In the genomic region with DNA sequence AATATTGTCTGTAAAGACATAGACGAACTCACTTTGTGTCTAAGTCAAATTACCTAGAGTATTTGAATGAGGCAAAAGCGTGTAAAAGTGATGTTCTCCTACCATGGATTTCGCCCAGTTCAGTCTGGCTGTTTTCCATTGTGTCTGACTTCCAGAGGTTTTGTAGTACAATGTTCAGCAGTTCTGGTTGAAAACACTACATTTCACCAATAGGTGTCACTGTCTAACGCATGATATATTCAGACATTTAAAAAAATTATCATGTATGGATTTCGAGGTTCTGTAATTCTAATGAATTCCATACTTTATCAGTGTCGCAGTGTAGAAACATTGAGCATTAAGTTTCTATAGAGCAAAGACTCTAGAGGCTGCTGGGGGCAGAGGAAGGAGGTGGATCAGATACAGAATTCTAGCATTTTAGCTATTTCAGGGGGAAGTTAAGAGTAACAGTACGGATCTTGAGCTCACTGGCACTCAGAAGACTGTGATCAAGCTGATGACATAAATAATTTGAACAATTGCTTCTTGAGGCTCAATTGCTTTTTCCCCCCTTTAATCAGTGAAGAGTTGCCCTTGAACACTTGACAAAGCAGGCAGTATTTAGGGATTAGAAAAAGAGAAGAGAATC, we compare ENCODE assay signal across 9 cellular contexts.
A peak's percentile ranks its signal among the peaks of the same experiment; 100 is the strongest.
DNase-seq lines count a peak whose midpoint lies in the region; ATAC-seq, FAIRE-seq and TF ChIP-seq lines count a peak whose summit lies in the region.
"Had no signal": no experiment of that assay in that cellular context is flagged by ENCODE, and none has a peak within 500 bp of the region (broad histone marks: within the 10 kb centered on the region; RNA-seq: fewer than 3 reads in every experiment).

No MANE protein-coding gene starts in this region.

- no TSS peak for BruUV-seq in GM12878 (replicated peaks; lab: Mats Ljungman, UMichigan)

- intact Hi-C loops in GM12878 (cut with micrococcal nuclease; ENCODE audit: unreplicated experiment) = loop anchor here (1.0 to 5.0 kb wide), 3 partner anchors 144 to 696 kb away; no protein-coding TSS in a partner anchor

- no peaks in the 10 kb centered on the region for H3F3A ChIP-seq in GM23338 (replicated peaks; ENCODE audit: low read depth)

- H3K4me2 ChIP-seq in GM23338 (no peak overlapping the region), GM12878 (ENCODE audit: control insufficient read depth, insufficient read depth) (no peak overlapping the region)

- CTCF ChIA-PET in GM12878 (lab: Yijun Ruan, JAX) = interaction anchor here (0.6 to 4.6 kb wide), 40 partner anchors 8 to 1106 kb away, joined by 3 to 46 read pairs (median 5); partner anchors contain the start of gene ARID5B

- FAIRE-seq in GM12878 (lab: Jason Lieb, UNC) = peak; percentile 71

- TF ChIP-seq EP300 in GM12878 (IDR thresholded peaks at IDR 0.05; ENCODE audit: borderline replicate concordance in 1 of 2, control insufficient read depth in 1 of 2, low read depth in 2 of 2, low read length in 2 of 2) = no peak

- RAD21 ChIA-PET in GM12878 (lab: Charles Lee; ENCODE audit: unreplicated experiment) = interaction anchor here (0.6 to 2.2 kb wide), 19 partner anchors 11 to 694 kb away, joined by 3 to 10 read pairs (median 3); no protein-coding TSS in a partner anchor

- H3K27me3 Mint-ChIP-seq in GM23338 (ENCODE audit: insufficient read depth, low read depth, poor library complexity) = no peaks in the 10 kb centered on the region

- no peaks in the 10 kb centered on the region for H3K36me3 ChIP-seq in GM23338 (ENCODE audit: insufficient read depth)
- no peaks in the 10 kb centered on the region for H3K36me3 ChIP-seq in GM12878 (ENCODE audit: control insufficient read depth in 2 of 2, insufficient read depth in 2 of 2, low read length in 1 of 2)

- H3K9me3 Mint-ChIP-seq in GM23338 = peaks cover 9% of the 10 kb centered on the region; the same call in 2 of the 3 replicates
- H3K9me3 Mint-ChIP-seq: T-helper 1 cell treated with Interleukin-12 subunit alpha and Interleukin-12 subunit beta and Interleukin-4 antibody, amounts not matched to agents 30 μg/mL and 1 μg/mL, for 36 hours had no signal

- in situ Hi-C loops in GM12878 (cut with MboI) = loop anchor here (25.0 kb wide), 1 partner anchor 696 kb away; no protein-coding TSS in a partner anchor

- 12% methylated on average over 7 of the region's 7 CpGs for WGBS in GM12878 (ENCODE audit: insufficient coverage, insufficient replicate concordance, low lambda C conversion rate, missing lambda C conversion rate)

- H3K27me3 ChIP-seq in GM23338 (ENCODE audit: insufficient read depth) = no peaks in the 10 kb centered on the region
- no peaks in the 10 kb centered on the region for H3K27me3 ChIP-seq in GM12878 (replicated peaks in 1 of 2; ENCODE audit: control insufficient read depth in 2 of 2, insufficient read depth in 2 of 2, low read length in 1 of 2)

- no peak for TF ChIP-seq POLR2A in GM12878 (IDR thresholded peaks at IDR 0.05; ENCODE audit: low read depth, low read length)

- H3K79me2 ChIP-seq in GM23338 (replicated peaks; ENCODE audit: insufficient read depth) (no peaks in the 10 kb centered on the region), GM12878 (ENCODE audit: control insufficient read depth, insufficient read depth, low read length) (no peaks in the 10 kb centered on the region)

- peaks cover 23% of the 10 kb centered on the region for H3K4me1 Mint-ChIP-seq in GM23338

- no peak overlapping the region for H3K4me3 ChIP-seq in GM23338
- no peak overlapping the region for H3K4me3 ChIP-seq in GM12878

- H3K4me3 Mint-ChIP-seq in GM23338 = no peak overlapping the region
- H3K4me3 Mint-ChIP-seq: T-helper 1 cell treated with Interleukin-12 subunit alpha and Interleukin-12 subunit beta and Interleukin-4 antibody, amounts not matched to agents 30 μg/mL and 1 μg/mL, for 36 hours had no signal

- POLR2A ChIA-PET in GM12878 (lab: Charles Lee) = interaction anchor here (0.7 kb wide), 1 partner anchor 142 kb away, joined by 4 read pairs; no protein-coding TSS in a partner anchor

- H3K27ac Mint-ChIP-seq in GM23338 = no peak overlapping the region
- H3K27ac Mint-ChIP-seq: T-helper 1 cell treated with Interleukin-12 subunit alpha and Interleukin-12 subunit beta and Interleukin-4 antibody, amounts not matched to agents 30 μg/mL and 1 μg/mL, for 36 hours had no signal

- DNase-seq in DMS114 treated with DMSO at 0.1 percent for 48 hours (lab: John Stamatoyannopoulos, UW; ENCODE audit: unreplicated experiment) = peak; percentile 67
- peak; percentile 57 for DNase-seq in GM23338 (ENCODE audit: low spot score)
- DNase-seq in NCI-H1694 (lab: John Stamatoyannopoulos, UW) = peak; percentile 83
- DNase-seq in GM12878 (ENCODE audit: low read depth, low spot score) = no peak
- peak; percentile 25 for DNase-seq in iPS DF 4.7 (ENCODE audit: extremely low read depth, low spot score)
- peak; percentile 96 for DNase-seq in superior temporal gyrus (ENCODE audit: extremely low spot score)
- DNase-seq in GM19238 (ENCODE audit: insufficient read length, low spot score) = no peak
- no peak for DNase-seq in activated T-cell treated with anti-CD3 and anti-CD28 coated beads for 4 hours

- SMC1A ChIA-PET in GM12878 (lab: Charles Lee; ENCODE audit: uncharacterized antibody, unreplicated experiment) = interaction anchor here (0.8 to 2.2 kb wide), 11 partner anchors 9 to 694 kb away, joined by 3 to 10 read pairs (median 5); no protein-coding TSS in a partner anchor

- H3K9me3 ChIP-seq in GM12878 (replicated peaks; ENCODE audit: control insufficient read depth, insufficient read depth, low read length) = no peaks in the 10 kb centered on the region

- H3K4me1 ChIP-seq in GM23338 (ENCODE audit: insufficient read depth) (peaks cover 27% of the 10 kb centered on the region), GM12878 (ENCODE audit: control insufficient read depth, insufficient read depth, low read length) (no peaks in the 10 kb centered on the region)

- H3K9me2 ChIP-seq in GM23338 (ENCODE audit: insufficient read depth) = no peaks in the 10 kb centered on the region

- TF ChIP-seq CTCF in GM23338 (conservative IDR thresholded peaks at IDR 0.05; ENCODE audit: low read depth in 2 of 2) = peak; percentile 60 to 75
- TF ChIP-seq CTCF in GM12878 (IDR thresholded peaks at IDR 0.05 in 2 of 3, conservative IDR thresholded peaks at IDR 0.05 in 1 of 3; ENCODE audit: control insufficient read depth in 2 of 3, extremely low read depth in 1 of 3, insufficient read depth in 1 of 3, low read depth in 3 of 3, low read length in 3 of 3) = peak; percentile 56 to 65 (median 58); a peak in 5 of 6 replicates

- no peak overlapping the region for H3K27ac ChIP-seq in GM23338 (ENCODE audit: low read depth)
- no peak overlapping the region for H3K27ac ChIP-seq in GM12878 (ENCODE audit: control insufficient read depth, insufficient read depth)

- peaks cover 7% of the 10 kb centered on the region; the same call in 2 of the 3 replicates for H3K36me3 Mint-ChIP-seq in GM23338 (ENCODE audit: low read depth)

- H3K9ac ChIP-seq in GM12878 (ENCODE audit: control insufficient read depth, insufficient read depth, low read length) = no peak overlapping the region

- H2AFZ ChIP-seq in GM23338 (no peak overlapping the region), GM12878 (ENCODE audit: control insufficient read depth, low read depth, low read length) (no peak overlapping the region)

- ATAC-seq in GM23338 (no peak; the same call in 2 of the 3 replicates), GM12878 (peak; percentile 68)

- TF ChIP-seq RAD21 in GM12878 (IDR thresholded peaks at IDR 0.05; ENCODE audit: insufficient read depth, low read depth, low read length) = peak; percentile 59

- H4K20me1 ChIP-seq in GM23338 (replicated peaks; ENCODE audit: insufficient read depth) (no peaks in the 10 kb centered on the region), GM12878 (ENCODE audit: control insufficient read depth, insufficient read depth) (no peaks in the 10 kb centered on the region)

TF ChIP-seq in GM23338, 12 proteins besides CTCF, POLR2A, EP300 and RAD21 (continues in another document):
- no peak for TF ChIP-seq JUNB (IDR thresholded peaks at IDR 0.05; ENCODE audit: unreplicated experiment)

TF ChIP-seq in GM12878, 131 proteins besides CTCF, POLR2A, EP300 and RAD21:
- TF ChIP-seq ZNF384 (IDR thresholded peaks at IDR 0.05; ENCODE audit: borderline replicate concordance, low read depth, low read length) = 0 out of 2 replicates have a peak, but pooled peaks have one; percentile 47
- TF ChIP-seq ESRRA (IDR thresholded peaks at IDR 0.05; ENCODE audit: low read length) = no peak
- peak; percentile 41; the same call in 1 of the 2 replicates for TF ChIP-seq SMC3 (IDR thresholded peaks at IDR 0.05; ENCODE audit: borderline replicate concordance, low read length)

Comparison
In these comparisons a context has a peak if more than half of its experiments do, and no peak if none do; other contexts are left out.
1. DNase-seq: peak in DMS114 treated with DMSO at 0.1 percent for 48 hours (single experiment), GM23338 (single experiment), NCI-H1694 (single experiment), iPS DF 4.7 (single experiment) and superior temporal gyrus (single experiment); none in GM12878 (single experiment), GM19238 (single experiment) and activated T-cell treated with anti-CD3 and anti-CD28 coated beads for 4 hours (single experiment).